Comparison of ENCODE assay signal across 13 cellular contexts in genomic region chr5:112690605-112691340, GRCh38. TPM values are rescaled to one million over a fixed set of nuclear protein-coding genes. Genes with fewer than 3 reads are reported as not detected.
DNase-seq lines count a peak whose midpoint lies in the region; ATAC-seq, FAIRE-seq and TF ChIP-seq lines count a peak whose summit lies in the region.
"Had no signal": no experiment of that assay in that cellular context is flagged by ENCODE, and none has a peak within 500 bp of the region (broad histone marks: within the 10 kb centered on the region; RNA-seq: fewer than 3 reads in every experiment).

No MANE protein-coding gene starts in this region.

- H3K4me1 ChIP-seq in A549 (no peaks in the 10 kb centered on the region), Karpas-422 (ENCODE audit: low read length) (peaks cover 68% of the 10 kb centered on the region), esophagus muscularis mucosa (peaks cover 4 to 19% (median 11%) of the 10 kb centered on the region in 4 donors), neuronal stem cell (ENCODE audit: control insufficient read depth in 2 of 2, insufficient read depth in 1 of 2, low read depth in 1 of 2, low read length in 2 of 2) (peaks cover 0 to 8% of the 10 kb centered on the region in 2 donors), OCI-LY7 (ENCODE audit: insufficient read depth, low read length, poor library complexity, severe bottlenecking) (no peaks in the 10 kb centered on the region)

- POLR2A ChIA-PET in A549 (lab: Yijun Ruan, JAX) (no interaction called here), OCI-LY7 (lab: Charles Lee) (interaction anchor here (0.5 to 1.5 kb wide), 3 partner anchors 28 to 279 kb away, joined by 3 read pairs; no protein-coding TSS in a partner anchor)

- no peak overlapping the region for H3K23ac ChIP-seq in neuronal stem cell (ENCODE audit: low read depth, low read length, poor library complexity)

- no peak overlapping the region for H2BK15ac ChIP-seq in neuronal stem cell (ENCODE audit: low read length)

- H2BK5ac ChIP-seq in neuronal stem cell (ENCODE audit: low read length) = no peak overlapping the region

- no peak for TF ChIP-seq RAD21 in A549 (conservative IDR thresholded peaks at IDR 0.05 in 1 of 2, IDR thresholded peaks at IDR 0.05 in 1 of 2)

- H3K9me3 ChIP-seq in A549 (no peaks in the 10 kb centered on the region), Karpas-422 (ENCODE audit: low read length) (no peaks in the 10 kb centered on the region), esophagus muscularis mucosa (no peaks in the 10 kb centered on the region), neuronal stem cell (replicated peaks in 1 of 2; ENCODE audit: control insufficient read depth in 2 of 2, insufficient read depth in 1 of 2, low read depth in 1 of 2, low read length in 2 of 2) (peaks cover 0 to 3% of the 10 kb centered on the region in 2 donors), OCI-LY7 (ENCODE audit: low read length) (0 out of 2 replicates have a peak, but pooled peaks cover 5% of the 10 kb centered on the region)
- H3K9me3 ChIP-seq: BE2C, HAP-1 had no signal

- H3K36me3 ChIP-seq in Karpas-422 (ENCODE audit: insufficient read depth, low read length) = no peaks in the 10 kb centered on the region
- no peaks in the 10 kb centered on the region for H3K36me3 ChIP-seq in esophagus muscularis mucosa
- H3K36me3 ChIP-seq in neuronal stem cell (replicated peaks in 1 of 2; ENCODE audit: control insufficient read depth in 2 of 2, insufficient read depth in 2 of 2, low read length in 2 of 2) = no peaks in the 10 kb centered on the region
- no peaks in the 10 kb centered on the region for H3K36me3 ChIP-seq in OCI-LY7 (ENCODE audit: insufficient read depth, low read length)
- H3K36me3 ChIP-seq: BE2C, HAP-1 had no signal

- BruUV-seq in OCI-LY7 (replicated peaks; lab: Mats Ljungman, UMichigan) = no TSS peak

- H3K4me3 ChIP-seq in A549 = no peak overlapping the region
- H3K4me3 ChIP-seq in Karpas-422 (ENCODE audit: low read length) = no peak overlapping the region
- H3K4me3 ChIP-seq in esophagus muscularis mucosa = no peak overlapping the region
- H3K4me3 ChIP-seq in neuronal stem cell (ENCODE audit: low read length in 2 of 2) = no peak overlapping the region
- no peak overlapping the region for H3K4me3 ChIP-seq in OCI-LY7 (ENCODE audit: low read depth, low read length, poor library complexity, severe bottlenecking)
- H3K4me3 ChIP-seq: HAP-1 had no signal

- H3K4ac ChIP-seq in neuronal stem cell (ENCODE audit: low read length) = no peak overlapping the region

- CTCF ChIA-PET in A549 (lab: Yijun Ruan, JAX) (interaction anchor here (1.0 to 4.4 kb wide), 6 partner anchors 8 to 138 kb away, joined by 3 to 21 read pairs (median 6); no protein-coding TSS in a partner anchor), OCI-LY7 (lab: Charles Lee; ENCODE audit: unreplicated experiment) (interaction anchor here (1.5 to 1.6 kb wide), 2 partner anchors 8 to 66 kb away, joined by 4 read pairs; no protein-coding TSS in a partner anchor)

- 51% methylated on average over 3 of the region's 3 CpGs for WGBS in A549 (ENCODE audit: missing lambda C conversion rate)
- WGBS in esophagus muscularis mucosa = 87% methylated on average over 3 of the region's 3 CpGs
- no CpG with 5 or more reads among the region's 3 CpGs for WGBS in neuronal stem cell (ENCODE audit: extremely low coverage in 2 of 2, insufficient read length in 2 of 2, insufficient replicate concordance in 1 of 2), 2 donors

- intact Hi-C loops in esophagus muscularis mucosa (cut with DNase I) (no loop called here), OCI-LY7 (cut with micrococcal nuclease; ENCODE audit: unreplicated experiment) (loop anchor here (1.0 to 5.0 kb wide), 3 partner anchors 67 to 157 kb away; no protein-coding TSS in a partner anchor)

- no peak overlapping the region for H3K14ac ChIP-seq in neuronal stem cell (ENCODE audit: low read length)

- TF ChIP-seq POLR2A in A549 (IDR thresholded peaks at IDR 0.05; ENCODE audit: low read length) (no peak), esophagus muscularis mucosa (IDR thresholded peaks at IDR 0.05; ENCODE audit: low read depth) (no peak)

- no peak overlapping the region for H4K8ac ChIP-seq in neuronal stem cell (ENCODE audit: low read depth, low read length)

- H3K79me1 ChIP-seq in neuronal stem cell (ENCODE audit: low read depth, low read length) = no peaks in the 10 kb centered on the region

- H3K9me2 ChIP-seq in Karpas-422 (replicated peaks; ENCODE audit: insufficient read depth, low read length) (no peaks in the 10 kb centered on the region), OCI-LY7 (ENCODE audit: insufficient read depth, low read length) (no peaks in the 10 kb centered on the region)

- no peak for ATAC-seq in A549

- H3K79me2 ChIP-seq in Karpas-422 (ENCODE audit: low read length) (no peaks in the 10 kb centered on the region), OCI-LY7 (ENCODE audit: insufficient read depth, low read depth, low read length) (no peaks in the 10 kb centered on the region)

- TF ChIP-seq CTCF in A549 (IDR thresholded peaks at IDR 0.05) = no peak
- no peak for TF ChIP-seq CTCF in esophagus muscularis mucosa (IDR thresholded peaks at IDR 0.05)
- TF ChIP-seq CTCF in OCI-LY7 (conservative IDR thresholded peaks at IDR 0.05; ENCODE audit: low read length) = no peak

- H2BK120ac ChIP-seq in neuronal stem cell (ENCODE audit: low read depth, low read length) = no peak overlapping the region

- H2BK12ac ChIP-seq in neuronal stem cell (ENCODE audit: low read length) = no peak overlapping the region

- no peak for FAIRE-seq in A549 (lab: Jason Lieb, UNC)
- FAIRE-seq: A204.1, D721Med had no signal

- no peak overlapping the region for H3K27ac ChIP-seq in A549
- peak overlapping the region; percentile 99; the same call in 1 of the 2 replicates for H3K27ac ChIP-seq in Karpas-422 (ENCODE audit: low read length)
- no peak overlapping the region for H3K27ac ChIP-seq in esophagus muscularis mucosa (replicated peaks in 1 of 4)
- H3K27ac ChIP-seq in neuronal stem cell (replicated peaks; ENCODE audit: low read length) = no peak overlapping the region
- no peak overlapping the region for H3K27ac ChIP-seq in OCI-LY7 (ENCODE audit: low read depth, low read length, poor library complexity, severe bottlenecking)
- H3K27ac ChIP-seq: C4-2B had no signal

- DNase-seq in A549 (ENCODE audit: low read depth in 1 of 2, low spot score in 1 of 2) (no peak), Karpas-422 (no peak), esophagus muscularis mucosa (ENCODE audit: extremely low spot score) (peak; percentile 82), neuronal stem cell (ENCODE audit: low spot score) (no peak), OCI-LY7 (ENCODE audit: low spot score) (no peak), NCI-H2029 (lab: John Stamatoyannopoulos, UW) (no peak), UCSD-AML1 (lab: John Stamatoyannopoulos, UW; ENCODE audit: unreplicated experiment) (no peak)
- DNase-seq: GOT3 had no signal

- H4K91ac ChIP-seq in neuronal stem cell (ENCODE audit: low read depth, low read length, poor library complexity) = no peak overlapping the region

- TF ChIP-seq EP300 in A549 (IDR thresholded peaks at IDR 0.05) (no peak), esophagus muscularis mucosa (IDR thresholded peaks at IDR 0.05) (no peak)

- H3K27me3 ChIP-seq in Karpas-422 (ENCODE audit: low read length) (no peaks in the 10 kb centered on the region), esophagus muscularis mucosa (no peaks in the 10 kb centered on the region), neuronal stem cell (ENCODE audit: control insufficient read depth in 3 of 3, insufficient read depth in 3 of 3, low read depth in 1 of 3, low read length in 3 of 3) (no peaks in the 10 kb centered on the region)

- no peak overlapping the region; the same call in 1 of the 2 replicates for H2AFZ ChIP-seq in Karpas-422 (ENCODE audit: low read length)
- peak overlapping the region; percentile 9 for H2AFZ ChIP-seq in neuronal stem cell (ENCODE audit: low read length)
- no peak overlapping the region for H2AFZ ChIP-seq in OCI-LY7 (ENCODE audit: low read length)

- H2AK5ac ChIP-seq in neuronal stem cell (ENCODE audit: low read depth, low read length) = no peak overlapping the region

- no peaks in the 10 kb centered on the region for H4K20me1 ChIP-seq in Karpas-422 (ENCODE audit: insufficient read depth, low read depth, low read length)
- no peaks in the 10 kb centered on the region for H4K20me1 ChIP-seq in OCI-LY7 (ENCODE audit: insufficient read depth, low read length)

- H3K9ac ChIP-seq in Karpas-422 (ENCODE audit: low read length) (no peak overlapping the region), neuronal stem cell (ENCODE audit: low read depth, low read length, poor library complexity) (no peak overlapping the region)

- H3K18ac ChIP-seq in neuronal stem cell (ENCODE audit: low read length) = no peak overlapping the region

- H3K4me2 ChIP-seq in A549 = no peak overlapping the region
- no peak overlapping the region for H3K4me2 ChIP-seq in Karpas-422 (ENCODE audit: low read depth, low read length, poor library complexity, severe bottlenecking)
- H3K4me2 ChIP-seq in neuronal stem cell (ENCODE audit: insufficient read depth, low read length, poor library complexity, severe bottlenecking) = no peak overlapping the region
- no peak overlapping the region for H3K4me2 ChIP-seq in OCI-LY7 (ENCODE audit: low read length)

TF ChIP-seq in A549, 52 proteins besides CTCF, POLR2A, EP300 and RAD21:
- no peak for TF ChIP-seq BCL3 (IDR thresholded peaks at IDR 0.05)
- TF ChIP-seq FOSL2 (IDR thresholded peaks at IDR 0.05) = no peak
- peak; percentile 52; the same call in 1 of the 2 replicates for TF ChIP-seq FOSL2 (CRISPR knock-in tag; IDR thresholded peaks at IDR 0.05)

RNA-seq across cellular contexts. Expression of gene APC, which starts 46.9 kb away (rescaled TPM):
- polyA plus RNA-seq in A549 (2011; rRNA removed) = 17.0 and 21.2 TPM in 2 replicates
- 3.7 and 3.9 TPM in 2 replicates for polyA plus RNA-seq in A549 (2012; cell fraction: cytosol; rRNA removed)
- 4.9 and 5.5 TPM in 2 replicates for polyA plus RNA-seq in A549 (2012; cell fraction: nucleus; rRNA removed)
- polyA plus RNA-seq in A549 (2017; fragmentation: RNase III; extraction: RNeasy Plus Mini Kit Qiagen cat#74134 plus additional on column Dnase treatment) = 9.0 to 10.6 TPM (median 9.9 TPM) in 3 replicates
- 27.7 and 29.9 TPM in 2 replicates for polyA minus RNA-seq in A549 (2011; rRNA and poly(A)+ RNA removed)
- total RNA-seq in Karpas-422 (2014; rRNA removed; shearing (Covaris generic); ENCODE audit: low replicate concordance) = 76.8 and 103 TPM in 2 replicates
- total RNA-seq in esophagus muscularis mucosa = 100 to 1,000 TPM; 106 to 166 (median 121) TPM
- 10.7 TPM for polyA plus RNA-seq in neuronal stem cell (2013, experiment 1 of 2)
- polyA plus RNA-seq in neuronal stem cell (2013, experiment 2 of 2) = 11.2 TPM
- 33.1 and 41.4 TPM in 2 replicates for total RNA-seq in OCI-LY7 (2014; rRNA removed; shearing (Covaris generic))
- total RNA-seq in OCI-LY7 (2022) = 34.8 and 35.9 TPM in 2 replicates
